In the genomic region with DNA sequence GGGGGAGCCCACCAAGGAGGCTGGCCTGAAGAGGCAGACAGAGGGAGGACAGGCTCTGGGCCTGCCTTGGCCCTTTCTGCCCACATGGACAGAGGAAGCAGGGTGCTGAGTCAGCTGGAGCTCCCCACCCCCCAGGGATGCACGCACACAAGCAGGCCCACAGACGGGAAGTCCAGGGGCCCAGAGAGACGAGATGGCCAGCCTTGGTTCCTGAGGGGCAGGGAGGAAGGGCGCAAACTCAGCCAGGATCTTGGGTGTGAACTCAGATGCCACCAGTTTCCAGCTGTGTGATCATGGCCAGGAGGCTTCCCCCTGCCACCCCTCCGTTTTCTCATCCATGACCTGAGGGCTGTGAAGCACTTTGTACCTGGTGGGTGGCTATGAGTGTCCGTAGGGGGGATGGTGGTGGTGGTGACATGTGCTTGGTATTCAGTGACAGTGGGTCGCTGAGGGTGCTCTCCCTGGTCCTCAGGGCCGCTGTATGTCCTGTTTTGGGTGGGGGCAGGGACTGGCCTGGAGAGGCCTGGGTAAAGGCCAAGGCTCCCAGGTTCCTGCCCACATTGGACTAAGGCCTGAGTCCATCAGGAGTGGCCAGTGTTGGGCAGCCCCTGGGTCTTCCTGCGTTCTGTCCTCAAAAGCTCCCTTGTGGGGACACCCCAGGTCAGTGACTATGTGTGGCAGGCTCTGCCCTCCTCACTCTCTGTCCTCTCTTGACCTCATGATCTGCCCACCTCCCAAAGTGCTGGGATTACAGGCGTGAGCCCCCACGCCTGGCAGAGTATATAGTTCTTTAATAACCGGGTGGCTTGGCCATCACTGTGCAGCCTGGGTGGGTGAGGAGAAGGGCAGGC, we compare ENCODE assay signal across 8 cellular contexts. TPM values are rescaled to one million over a fixed set of nuclear protein-coding genes. Genes with fewer than 3 reads are reported as not detected.
DNase-seq lines count a peak whose midpoint lies in the region; ATAC-seq and TF ChIP-seq lines count a peak whose summit lies in the region.

No MANE protein-coding gene starts in this region.

- in situ Hi-C loops in KBM-7 (cut with MboI; ENCODE audit: low pct_unique_long_range_greater_than_20kb, low sequenced_read_pairs), result no loop called here

- no peak overlapping the region for H3K27ac Mint-ChIP-seq in endothelial cell (ENCODE audit: unreplicated experiment)
- H3K27ac Mint-ChIP-seq in naive thymus-derived CD4-positive, alpha-beta T cell, result peak overlapping the region in 1 of 9 donors; percentile 33

- POLR2A ChIA-PET in naive thymus-derived CD4-positive, alpha-beta T cell (lab: Charles Lee), result interaction anchor here (0.8 to 1.5 kb wide), 3 partner anchors 12 to 44 kb away, joined by 3 to 6 read pairs (median 3); no protein-coding TSS in a partner anchor

- H3K4me1 ChIP-seq in naive thymus-derived CD4-positive, alpha-beta T cell (ENCODE audit: control insufficient read depth in 2 of 2, insufficient read depth in 2 of 2, low read length in 2 of 2), result peaks cover 30 to 46% of the 10 kb centered on the region in 2 donors

- intact Hi-C loops in naive thymus-derived CD4-positive, alpha-beta T cell (cut with micrococcal nuclease), result loop anchor here in 1 of 2 donors (5.0 kb wide), 1 partner anchor 33 kb away; no protein-coding TSS in a partner anchor

- no peak for TF ChIP-seq CTCF in endothelial cell (IDR thresholded peaks at IDR 0.05; ENCODE audit: unreplicated experiment)

- H3K27me3 Mint-ChIP-seq in endothelial cell (ENCODE audit: unreplicated experiment), result peaks cover 3% of the 10 kb centered on the region
- H3K27me3 Mint-ChIP-seq in naive thymus-derived CD4-positive, alpha-beta T cell, result no peaks in the 10 kb centered on the region

- ATAC-seq in naive thymus-derived CD4-positive, alpha-beta T cell, result peak; percentile 30
- ATAC-seq in GM21529 (IDR thresholded peaks at IDR 0.05; ENCODE audit: unreplicated experiment), result no peak

- no peaks in the 10 kb centered on the region for H3K36me3 Mint-ChIP-seq in endothelial cell (ENCODE audit: low read depth, unreplicated experiment)
- H3K36me3 Mint-ChIP-seq in naive thymus-derived CD4-positive, alpha-beta T cell, result no peaks in the 10 kb centered on the region

- H3K4me3 Mint-ChIP-seq in endothelial cell (ENCODE audit: unreplicated experiment), result peak overlapping the region; percentile 42
- peak overlapping the region in 9 of 10 donors; percentile 25 to 88 (median 81) for H3K4me3 Mint-ChIP-seq in naive thymus-derived CD4-positive, alpha-beta T cell

- no peaks in the 10 kb centered on the region for H3K36me3 ChIP-seq in naive thymus-derived CD4-positive, alpha-beta T cell (ENCODE audit: control insufficient read depth in 2 of 3, insufficient read depth in 3 of 3, low read length in 3 of 3)

- no peaks in the 10 kb centered on the region for H3K9me3 ChIP-seq in naive thymus-derived CD4-positive, alpha-beta T cell (ENCODE audit: control insufficient read depth in 2 of 3, low read length in 3 of 3)

- peaks cover 27% of the 10 kb centered on the region for H3K4me1 Mint-ChIP-seq in endothelial cell (ENCODE audit: unreplicated experiment)
- H3K4me1 Mint-ChIP-seq in naive thymus-derived CD4-positive, alpha-beta T cell, result peaks cover 39 to 62% (median 50%) of the 10 kb centered on the region in 7 donors

- DNase-seq in CD1c-positive myeloid dendritic cell (ENCODE audit: extremely low spot score), result peak; percentile 78
- peak; percentile 36 for DNase-seq in RKO (ENCODE audit: low spot score)
- peak; percentile 14 for DNase-seq in endothelial cell (ENCODE audit: low spot score)
- peak in 1 of 9 donors; percentile 25 for DNase-seq in naive thymus-derived CD4-positive, alpha-beta T cell
- DNase-seq in NCI-H748 treated with DMSO at 0.1 percent for 48 hours (lab: John Stamatoyannopoulos, UW), result no peak
- no peak for DNase-seq in DMS53 (lab: John Stamatoyannopoulos, UW)
- DNase-seq in KBM-7, result no peak

- CTCF ChIA-PET in naive thymus-derived CD4-positive, alpha-beta T cell (lab: Charles Lee), result no interaction called here

- H3K9me3 Mint-ChIP-seq in endothelial cell (ENCODE audit: unreplicated experiment), result no peaks in the 10 kb centered on the region
- no peaks in the 10 kb centered on the region for H3K9me3 Mint-ChIP-seq in naive thymus-derived CD4-positive, alpha-beta T cell

- no peak overlapping the region for H3K4me3 ChIP-seq in naive thymus-derived CD4-positive, alpha-beta T cell (ENCODE audit: low read length)

- H3K27me3 ChIP-seq in naive thymus-derived CD4-positive, alpha-beta T cell (ENCODE audit: control insufficient read depth in 2 of 2, insufficient read depth in 2 of 2, low read length in 2 of 2), result no peaks in the 10 kb centered on the region

- no peak overlapping the region for H3K27ac ChIP-seq in naive thymus-derived CD4-positive, alpha-beta T cell (ENCODE audit: low read depth, low read length)

RNA-seq across cellular contexts. Expression of a gene that starts 2.0 kb away (rescaled TPM):
- total RNA-seq in endothelial cell (ENCODE audit: unreplicated experiment), result 150 TPM
- 100 to 1,000 TPM in 1 of 5 experiments, 10 to 100 TPM in 4; 22.7 to 269 (median 59.6) TPM for total RNA-seq in naive thymus-derived CD4-positive, alpha-beta T cell
- polyA plus RNA-seq in naive thymus-derived CD4-positive, alpha-beta T cell, result 10 to 100 TPM in 1 of 2 donors, 1 to 10 TPM in 1; 5.9 to 11.3 TPM

RNA-seq across cellular contexts. Expression of a gene that starts 38.8 kb away (rescaled TPM):
- 29.3 TPM for total RNA-seq in endothelial cell (ENCODE audit: unreplicated experiment)
- 10 to 100 TPM; 39.4 to 56.0 (median 43.6) TPM for total RNA-seq in naive thymus-derived CD4-positive, alpha-beta T cell
- polyA plus RNA-seq in naive thymus-derived CD4-positive, alpha-beta T cell, result 10 to 100 TPM; 33.6 to 55.3 TPM

RNA-seq across cellular contexts. Expression of a gene that starts 48.7 kb away (rescaled TPM):
- total RNA-seq in endothelial cell (ENCODE audit: unreplicated experiment), result 337 TPM
- 100 to 1,000 TPM; 211 to 300 (median 282) TPM for total RNA-seq in naive thymus-derived CD4-positive, alpha-beta T cell
- 100 to 1,000 TPM; 152 to 164 TPM for polyA plus RNA-seq in naive thymus-derived CD4-positive, alpha-beta T cell

Comparison
In these comparisons a context has a peak if more than half of its experiments do, and no peak if none do; other contexts are left out.
1. DNase-seq: peak in CD1c-positive myeloid dendritic cell (single experiment), RKO (single experiment) and endothelial cell (single experiment); none in NCI-H748 treated with DMSO at 0.1 percent for 48 hours (single experiment), DMS53 (single experiment) and KBM-7 (single experiment).